Comparison of ENCODE assay signal across 1 cellular context in the genomic region with DNA sequence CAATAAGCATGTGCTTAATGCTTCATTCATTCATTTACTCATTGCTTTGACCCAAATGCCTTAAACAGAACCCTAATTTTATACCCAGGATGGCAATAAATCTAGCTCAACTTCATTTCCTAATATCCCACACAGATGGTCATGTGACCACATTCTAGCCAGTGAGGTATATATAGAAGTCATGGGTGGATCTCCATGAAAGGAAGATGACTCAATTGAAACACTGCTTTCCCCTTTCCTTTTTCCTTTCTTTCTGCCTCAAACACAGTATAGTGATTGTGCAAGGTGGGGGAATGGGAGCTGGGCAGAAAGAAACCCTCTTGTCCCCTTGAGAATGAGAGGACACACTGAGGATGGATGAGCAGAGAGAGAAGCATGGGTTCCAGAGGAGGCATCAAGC.
TF ChIP-seq lines count a peak whose summit lies in the region.

No MANE protein-coding gene starts in this region.

TF ChIP-seq in SK-N-SH treated with all-trans-retinoic acid at 6 μM for 48 hours, 23 proteins besides CTCF, POLR2A, EP300 and RAD21 (continued from another document):
- TF ChIP-seq, protein P1, sequence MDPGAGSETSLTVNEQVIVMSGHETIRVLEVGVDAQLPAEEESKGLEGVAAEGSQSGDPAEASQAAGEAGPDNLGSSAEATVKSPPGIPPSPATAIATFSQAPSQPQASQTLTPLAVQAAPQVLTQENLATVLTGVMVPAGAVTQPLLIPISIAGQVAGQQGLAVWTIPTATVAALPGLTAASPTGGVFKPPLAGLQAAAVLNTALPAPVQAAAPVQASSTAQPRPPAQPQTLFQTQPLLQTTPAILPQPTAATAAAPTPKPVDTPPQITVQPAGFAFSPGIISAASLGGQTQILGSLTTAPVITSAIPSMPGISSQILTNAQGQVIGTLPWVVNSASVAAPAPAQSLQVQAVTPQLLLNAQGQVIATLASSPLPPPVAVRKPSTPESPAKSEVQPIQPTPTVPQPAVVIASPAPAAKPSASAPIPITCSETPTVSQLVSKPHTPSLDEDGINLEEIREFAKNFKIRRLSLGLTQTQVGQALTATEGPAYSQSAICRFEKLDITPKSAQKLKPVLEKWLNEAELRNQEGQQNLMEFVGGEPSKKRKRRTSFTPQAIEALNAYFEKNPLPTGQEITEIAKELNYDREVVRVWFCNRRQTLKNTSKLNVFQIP (CRISPR knock-in tag; IDR thresholded peaks at IDR 0.05; ENCODE audit: borderline replicate concordance, low read depth), result no peak
- TF ChIP-seq ESRRG (CRISPR knock-in tag; IDR thresholded peaks at IDR 0.05) (no peak), ZNF70 (CRISPR knock-in tag; IDR thresholded peaks at IDR 0.05) (no peak)
